2 cellular contexts compared by ENCODE assay signal in genomic region chr16:11903906-11904305, GRCh38.
TF ChIP-seq lines count a peak whose summit lies in the region.

No MANE protein-coding gene starts in this region.

TF ChIP-seq in HepG2, 621 proteins besides CTCF, POLR2A, EP300 and RAD21:
- TF ChIP-seq ZFP36 (IDR thresholded peaks at IDR 0.05; ENCODE audit: borderline replicate concordance, low read depth, low read length, partially characterized antibody) (no peak), AHDC1 (CRISPR knock-in tag; IDR thresholded peaks at IDR 0.05; ENCODE audit: borderline replicate concordance) (no peak), RBM22 (optimal IDR thresholded peaks at IDR 0.05; ENCODE audit: low read length) (peak; percentile 51), ZMYM3 (CRISPR knock-in tag; IDR thresholded peaks at IDR 0.05) (no peak), ARNTL (CRISPR knock-in tag; IDR thresholded peaks at IDR 0.05) (no peak), TAF15 (IDR thresholded peaks at IDR 0.05; ENCODE audit: low read depth, low read length, poor library complexity, severe bottlenecking) (no peak), ZUFSP (CRISPR knock-in tag; IDR thresholded peaks at IDR 0.05; ENCODE audit: borderline replicate concordance) (no peak), ELF1 (CRISPR knock-in tag; IDR thresholded peaks at IDR 0.05) (no peak), PREB (CRISPR knock-in tag; IDR thresholded peaks at IDR 0.05) (no peak)

TF ChIP-seq in K562, 482 proteins besides CTCF, POLR2A, EP300 and RAD21:
- 0 out of 2 replicates have a peak, but pooled peaks have one; percentile 8 for TF ChIP-seq SUPT5H (IDR thresholded peaks at IDR 0.05)
- TF ChIP-seq TARDBP (IDR thresholded peaks at IDR 0.05), result no peak
